In genomic region chr19:40831502-40832430, GRCh38 we compare ENCODE assay signal across 1 cellular context.
TF ChIP-seq lines count a peak whose summit lies in the region.

No MANE protein-coding gene starts in this region.

TF ChIP-seq in HepG2, 621 proteins besides CTCF, POLR2A, EP300 and RAD21 (continued from another document and continues in another):
- peak; percentile 100 for TF ChIP-seq ZNF281 (CRISPR knock-in tag; IDR thresholded peaks at IDR 0.05; ENCODE audit: borderline replicate concordance)
- TF ChIP-seq ZNF672 (CRISPR knock-in tag; IDR thresholded peaks at IDR 0.05): no peak
- no peak for TF ChIP-seq ZBTB40 (IDR thresholded peaks at IDR 0.05)
- no peak for TF ChIP-seq ZBTB40 (CRISPR knock-in tag; IDR thresholded peaks at IDR 0.05)
- TF ChIP-seq IKZF5 (CRISPR knock-in tag; IDR thresholded peaks at IDR 0.05): peak; percentile 75; the same call in 1 of the 2 replicates
- TF ChIP-seq ELF3 (CRISPR knock-in tag; IDR thresholded peaks at IDR 0.05): 0 out of 2 replicates have a peak, but pooled peaks have one; percentile 17
- peak; percentile 60; the same call in 1 of the 2 replicates for TF ChIP-seq HIC2 (CRISPR knock-in tag; IDR thresholded peaks at IDR 0.05; ENCODE audit: low read depth)
- TF ChIP-seq ZNF230 (CRISPR knock-in tag; IDR thresholded peaks at IDR 0.05): peak; percentile 48; the same call in 1 of the 2 replicates
- peak; percentile 99 for TF ChIP-seq ARNTL (CRISPR knock-in tag; IDR thresholded peaks at IDR 0.05)
- TF ChIP-seq NFIC (IDR thresholded peaks at IDR 0.05; ENCODE audit: low read length): peak; percentile 68; the same call in 1 of the 2 replicates
- TF ChIP-seq TARDBP (CRISPR knock-in tag; IDR thresholded peaks at IDR 0.05): 0 out of 2 replicates have a peak, but pooled peaks have one; percentile 45
- peak; percentile 61; the same call in 1 of the 2 replicates for TF ChIP-seq NKX3-1 (CRISPR knock-in tag; IDR thresholded peaks at IDR 0.05)
- TF ChIP-seq ZBTB43 (CRISPR knock-in tag; conservative IDR thresholded peaks at IDR 0.05): peak; percentile 55; the same call in 1 of the 2 replicates
- TF ChIP-seq TCF7 (IDR thresholded peaks at IDR 0.05; ENCODE audit: low read depth): peak; percentile 79
- TF ChIP-seq HDAC1 (CRISPR knock-in tag; IDR thresholded peaks at IDR 0.05): peak; percentile 64
- peak; percentile 83 for TF ChIP-seq HOXD1 (CRISPR knock-in tag; IDR thresholded peaks at IDR 0.05)
- peak; percentile 38; the same call in 1 of the 2 replicates for TF ChIP-seq ZSCAN21 (CRISPR knock-in tag; IDR thresholded peaks at IDR 0.05; ENCODE audit: borderline replicate concordance)
- peak; percentile 82 for TF ChIP-seq PHF21A (CRISPR knock-in tag; IDR thresholded peaks at IDR 0.05)
- peak; percentile 94 for TF ChIP-seq ZNF264 (CRISPR knock-in tag; IDR thresholded peaks at IDR 0.05)
- TF ChIP-seq ZNF510 (CRISPR knock-in tag; IDR thresholded peaks at IDR 0.05; ENCODE audit: low read depth): 0 out of 2 replicates have a peak, but pooled peaks have one; percentile 66
- TF ChIP-seq PHF5A (CRISPR knock-in tag; IDR thresholded peaks at IDR 0.05; ENCODE audit: low read depth, unreplicated experiment): peak; percentile 68
- TF ChIP-seq ZNF12 (CRISPR knock-in tag; IDR thresholded peaks at IDR 0.05): peak; percentile 83; the same call in 1 of the 2 replicates
- TF ChIP-seq NR2F1 (CRISPR knock-in tag; IDR thresholded peaks at IDR 0.05): peak in 1 of 2 experiments; percentile 28; a peak in 1 of 4 replicates
- peak; percentile 97 for TF ChIP-seq MLXIP (CRISPR knock-in tag; IDR thresholded peaks at IDR 0.05; ENCODE audit: borderline replicate concordance)
- TF ChIP-seq ZNF468 (CRISPR knock-in tag; IDR thresholded peaks at IDR 0.05): no peak
- peak; percentile 56; the same call in 1 of the 2 replicates for TF ChIP-seq MIXL1 (CRISPR knock-in tag; IDR thresholded peaks at IDR 0.05)
- TF ChIP-seq JUNB (CRISPR knock-in tag; IDR thresholded peaks at IDR 0.05; ENCODE audit: borderline replicate concordance): peak; percentile 52; the same call in 1 of the 2 replicates
- TF ChIP-seq ZNF253 (CRISPR knock-in tag; IDR thresholded peaks at IDR 0.05; ENCODE audit: borderline replicate concordance): 0 out of 2 replicates have a peak, but pooled peaks have one; percentile 30
- TF ChIP-seq ZNF644 (CRISPR knock-in tag; IDR thresholded peaks at IDR 0.05; ENCODE audit: low read depth): peak; percentile 38; the same call in 1 of the 2 replicates
- TF ChIP-seq FOXP1 (IDR thresholded peaks at IDR 0.05): peak; percentile 75
- peak; percentile 93 for TF ChIP-seq FOXP1 (CRISPR knock-in tag; IDR thresholded peaks at IDR 0.05)
- peak; percentile 86; the same call in 1 of the 2 replicates for TF ChIP-seq MIER3 (CRISPR knock-in tag; IDR thresholded peaks at IDR 0.05; ENCODE audit: borderline replicate concordance)
- TF ChIP-seq CENPT (CRISPR knock-in tag; IDR thresholded peaks at IDR 0.05; ENCODE audit: low read depth): no peak
- peak; percentile 61; the same call in 1 of the 2 replicates for TF ChIP-seq ARID4A (CRISPR knock-in tag; IDR thresholded peaks at IDR 0.05; ENCODE audit: borderline replicate concordance)
